36 cellular contexts compared by ENCODE assay signal in genomic region chr15:57583282-57583681, GRCh38. TPM values are rescaled to one million over a fixed set of nuclear protein-coding genes. Genes with fewer than 3 reads are reported as not detected.
"Had no signal": no experiment of that assay in that cellular context is flagged by ENCODE, and none has a peak within 500 bp of the region (broad histone marks: within the 10 kb centered on the region; RNA-seq: fewer than 3 reads in every experiment).

No MANE protein-coding gene starts in this region.

- H3K36me3 ChIP-seq: adrenal gland, cardiac muscle cell, colonic mucosa, WERI-Rb-1 had no signal

- H3K27ac Mint-ChIP-seq: activated B cell treated with CpG ODN at 0.5 μM for 24 hours; activated CD4-positive, alpha-beta memory T cell treated with anti-CD3 and anti-CD28 coated beads for 36 hours; activated CD8-positive, alpha-beta memory T cell treated with anti-CD3 and anti-CD28 coated beads, Interleukin-2, amount 10 ng/mL, durations not matched to agents 7 days and 5 days; activated CD8-positive, alpha-beta T cell treated with anti-CD3 and anti-CD28 coated beads, Interleukin-2, amount 10 ng/mL, durations not matched to agents 7 days and 5 days; activated naive CD4-positive, alpha-beta T cell treated with anti-CD3 and anti-CD28 coated beads for 36 hours; activated naive CD4-positive, alpha-beta T cell treated with anti-CD3 and anti-CD28 coated beads, Interleukin-2, amount 50 U/mL, for 24 hours; activated naive CD8-positive, alpha-beta T cell treated with anti-CD3 and anti-CD28 coated beads for 36 hours; activated naive CD8-positive, alpha-beta T cell treated with anti-CD3 and anti-CD28 coated beads, Interleukin-2, amount 50 U/mL, for 24 hours; activated T-helper 1 cell treated with anti-CD3 and anti-CD28 coated beads, Interleukin-12 subunit alpha, Interleukin-12 subunit beta, Interleukin-2, Interleukin-4 antibody, amounts not matched to agents 30 ng/mL and 10 ng/mL and 1 ng/mL, durations not matched to agents 14 hours and 24 hours and 36 hours; activated T-helper 2 cell treated with anti-CD3 and anti-CD28 coated beads, Interferon-gamma antibody, Interleukin-2, Interleukin-4, amounts not matched to agents 10 μg/mL and 5 μg/mL and 100 μg/mL, durations not matched to agents 14 hours and 24 hours and 36 hours; endodermal cell; T-helper 17 cell; T-helper 2 cell treated with Interferon-gamma antibody and Interleukin-4, amounts not matched to agents 5 μg/mL and 100 μg/mL, for 36 hours had no signal

- ATAC-seq: activated CD4-positive, CD25-positive, alpha-beta regulatory T cell treated with anti-CD3 and anti-CD28 coated beads, Interleukin-2, amount 50 U/mL, for 24 hours; activated CD8-positive, alpha-beta memory T cell treated with anti-CD3 and anti-CD28 coated beads, Interleukin-2, amount 10 ng/mL, durations not matched to agents 7 days and 5 days; activated CD8-positive, alpha-beta T cell treated with anti-CD3 and anti-CD28 coated beads, Interleukin-2, amount 10 ng/mL, durations not matched to agents 7 days and 5 days; activated naive CD8-positive, alpha-beta T cell treated with anti-CD3 and anti-CD28 coated beads, Interleukin-2, amount 50 U/mL, for 24 hours; body of pancreas; esophagus mucosa; T-helper 17 cell had no signal

- H3K4me3 ChIP-seq: adrenal gland, body of pancreas, cardiac muscle cell, colonic mucosa, dorsolateral prefrontal cortex had no signal

- H3K4me3 Mint-ChIP-seq: activated B cell treated with CpG ODN at 0.5 μM for 24 hours; activated CD4-positive, alpha-beta memory T cell treated with anti-CD3 and anti-CD28 coated beads for 36 hours; activated CD8-positive, alpha-beta memory T cell treated with anti-CD3 and anti-CD28 coated beads, Interleukin-2, amount 10 ng/mL, durations not matched to agents 7 days and 5 days; activated CD8-positive, alpha-beta T cell treated with anti-CD3 and anti-CD28 coated beads, Interleukin-2, amount 10 ng/mL, durations not matched to agents 7 days and 5 days; activated naive CD4-positive, alpha-beta T cell treated with anti-CD3 and anti-CD28 coated beads for 36 hours; activated naive CD4-positive, alpha-beta T cell treated with anti-CD3 and anti-CD28 coated beads, Interleukin-2, amount 50 U/mL, for 24 hours; activated naive CD8-positive, alpha-beta T cell treated with anti-CD3 and anti-CD28 coated beads for 36 hours; activated naive CD8-positive, alpha-beta T cell treated with anti-CD3 and anti-CD28 coated beads, Interleukin-2, amount 50 U/mL, for 24 hours; activated T-helper 1 cell treated with anti-CD3 and anti-CD28 coated beads, Interleukin-12 subunit alpha, Interleukin-12 subunit beta, Interleukin-2, Interleukin-4 antibody, amounts not matched to agents 30 ng/mL and 10 ng/mL and 1 ng/mL, durations not matched to agents 14 hours and 24 hours and 36 hours; endodermal cell; T-helper 17 cell; T-helper 2 cell treated with Interferon-gamma antibody and Interleukin-4, amounts not matched to agents 5 μg/mL and 100 μg/mL, for 36 hours had no signal

- H3K9me3 ChIP-seq: adrenal gland, body of pancreas, colonic mucosa had no signal

- H3K27ac ChIP-seq: adrenal gland, body of pancreas, cardiac muscle cell, colonic mucosa, dorsolateral prefrontal cortex, WERI-Rb-1 had no signal

- FAIRE-seq: frontal cortex had no signal

- H3K27me3 ChIP-seq: adrenal gland, body of pancreas, cardiac muscle cell, colonic mucosa had no signal

- DNase-seq: activated B cell treated with CpG ODN at 0.5 μM for 24 hours; activated CD4-positive, alpha-beta memory T cell treated with anti-CD3 and anti-CD28 coated beads for 36 hours; activated CD4-positive, alpha-beta T cell treated with anti-CD3 and anti-CD28 coated beads for 48 hours; activated CD8-positive, alpha-beta memory T cell treated with anti-CD3 and anti-CD28 coated beads, Interleukin-2, amount 10 ng/mL, durations not matched to agents 7 days and 5 days; activated CD8-positive, alpha-beta memory T cell treated with anti-CD3 and anti-CD28 coated beads, Interleukin-2, amount 50 U/mL, for 4 hours; activated CD8-positive, alpha-beta T cell treated with anti-CD3 and anti-CD28 coated beads, Interleukin-2, amount 10 ng/mL, durations not matched to agents 7 days and 5 days; activated effector memory CD4-positive, alpha-beta T cell treated with anti-CD3 and anti-CD28 coated beads, Interleukin-2, amount 50 U/mL, for 16 hours; activated naive CD4-positive, alpha-beta T cell treated with anti-CD3 and anti-CD28 coated beads for 36 hours; activated naive CD8-positive, alpha-beta T cell treated with anti-CD3 and anti-CD28 coated beads for 36 hours; activated naive CD8-positive, alpha-beta T cell treated with anti-CD3 and anti-CD28 coated beads, Interleukin-2, amount 50 U/mL, for 24 hours; activated T-cell treated with anti-CD3 and anti-CD28 coated beads, Interleukin-2, amount 50 U/mL, for 1 hour; activated T-cell treated with anti-CD3 and anti-CD28 coated beads, Interleukin-2, amount 50 U/mL, for 48 hours; adrenal gland; amygdala; aorta; body of pancreas; central memory CD4-positive, alpha-beta T cell; cerebellar nuclear complex; colonic mucosa; dorsolateral prefrontal cortex; effector memory CD4-positive, alpha-beta T cell; endodermal cell; foreskin fibroblast; head of caudate nucleus; T-helper 17 cell; T1000; WERI-Rb-1 had no signal

- H3K27me3 Mint-ChIP-seq: activated naive CD4-positive, alpha-beta T cell treated with anti-CD3 and anti-CD28 coated beads, Interleukin-2, amount 50 U/mL, for 24 hours had no signal

- H3K4me1 ChIP-seq: adrenal gland had no signal

RNA-seq across cellular contexts. Expression of gene MYZAP, which starts 8.4 kb away (rescaled TPM):
- total RNA-seq: activated CD8-positive, alpha-beta memory T cell treated with anti-CD3 and anti-CD28 coated beads for 36 hours; activated CD8-positive, alpha-beta memory T cell treated with anti-CD3 and anti-CD28 coated beads, Interleukin-2, amount 10 ng/mL, durations not matched to agents 7 days and 5 days; activated CD8-positive, alpha-beta T cell treated with anti-CD3 and anti-CD28 coated beads, Interleukin-2, amount 10 ng/mL, durations not matched to agents 7 days and 5 days; activated naive CD8-positive, alpha-beta T cell treated with anti-CD3 and anti-CD28 coated beads for 36 hours; activated T-helper 1 cell treated with anti-CD3 and anti-CD28 coated beads, Interleukin-12 subunit alpha, Interleukin-12 subunit beta, Interleukin-2, Interleukin-4 antibody, amounts not matched to agents 30 ng/mL and 10 ng/mL and 1 ng/mL, durations not matched to agents 14 hours and 24 hours and 36 hours; activated T-helper 2 cell treated with anti-CD3 and anti-CD28 coated beads, Interferon-gamma antibody, Interleukin-2, Interleukin-4, amounts not matched to agents 10 μg/mL and 5 μg/mL and 100 μg/mL, durations not matched to agents 14 hours and 24 hours and 36 hours had no signal
